9 cellular contexts compared by ENCODE assay signal in genomic region chrX:13151806-13152510, GRCh38.
A peak's percentile ranks its signal among the peaks of the same experiment; 100 is the strongest.
DNase-seq lines count a peak whose midpoint lies in the region; ATAC-seq, FAIRE-seq and TF ChIP-seq lines count a peak whose summit lies in the region.
"Had no signal": no experiment of that assay in that cellular context is flagged by ENCODE, and none has a peak within 500 bp of the region (broad histone marks: within the 10 kb centered on the region; RNA-seq: fewer than 3 reads in every experiment).

No MANE protein-coding gene starts in this region.

- H3K4me1 Mint-ChIP-seq in astrocyte (ENCODE audit: low read depth, unreplicated experiment) = no peaks in the 10 kb centered on the region

- no peaks in the 10 kb centered on the region for H3K36me3 Mint-ChIP-seq in astrocyte (ENCODE audit: low read depth, unreplicated experiment)

- H3K9me3 ChIP-seq in astrocyte (ENCODE audit: insufficient read depth, low read depth, low read length) = no peaks in the 10 kb centered on the region
- peaks cover 0 to 2% of the 10 kb centered on the region in 2 donors for H3K9me3 ChIP-seq in lung (ENCODE audit: control insufficient read depth in 2 of 2, insufficient read depth in 1 of 2, low read length in 1 of 2)

- peak overlapping the region; percentile 10 for H2AFZ ChIP-seq in astrocyte (ENCODE audit: low read depth, low read length)

- no peak overlapping the region for H3K4me3 Mint-ChIP-seq in astrocyte (ENCODE audit: unreplicated experiment)

- H3K27ac Mint-ChIP-seq in astrocyte (ENCODE audit: unreplicated experiment) = peak overlapping the region; percentile 87

- peak overlapping the region; percentile 61 for H3K9ac ChIP-seq in astrocyte (ENCODE audit: low read length)

- 56 to 66% methylated on average over 8 of the region's 8 CpGs for WGBS in lung, 2 donors

- no peak for TF ChIP-seq CTCF in astrocyte (IDR thresholded peaks at IDR 0.05; ENCODE audit: insufficient read depth, low read depth, low read length)
- TF ChIP-seq CTCF in lung (IDR thresholded peaks at IDR 0.05; ENCODE audit: control extremely low read depth, extremely low read depth) = no peak

- H3K4me1 ChIP-seq in astrocyte (ENCODE audit: insufficient read depth, low read length) = peaks cover 3% of the 10 kb centered on the region
- H3K4me1 ChIP-seq in lung (ENCODE audit: control insufficient read depth in 2 of 2, insufficient read depth in 2 of 2, low read length in 2 of 2) = no peaks in the 10 kb centered on the region

- no peaks in the 10 kb centered on the region for H3K27me3 Mint-ChIP-seq in astrocyte (ENCODE audit: low read depth, unreplicated experiment)

- H3K4me2 ChIP-seq in astrocyte (ENCODE audit: low read length) = peak overlapping the region; percentile 15

- ATAC-seq in lung (ENCODE audit: insufficient read depth, low FRiP score) = peak; percentile 66
- no peak for ATAC-seq in GM18498 (IDR thresholded peaks at IDR 0.05; ENCODE audit: unreplicated experiment)
- no peak for ATAC-seq in HG03342 (IDR thresholded peaks at IDR 0.05; ENCODE audit: unreplicated experiment)
- no peak for ATAC-seq in GM18511 (IDR thresholded peaks at IDR 0.05; ENCODE audit: unreplicated experiment)

- no peaks in the 10 kb centered on the region for H3K79me2 ChIP-seq in astrocyte (ENCODE audit: insufficient read depth, low read length)

- H3K27ac ChIP-seq in astrocyte (ENCODE audit: low read depth, low read length) = peak overlapping the region; percentile 37
- H3K27ac ChIP-seq in lung (ENCODE audit: low read depth in 1 of 2, low read length in 1 of 2) = peak overlapping the region in 1 of 2 donors; percentile 32

- peak; percentile 76 for FAIRE-seq in astrocyte (lab: Jason Lieb, UNC)
- FAIRE-seq: TTC549 had no signal

- H3K9me3 Mint-ChIP-seq in astrocyte (ENCODE audit: unreplicated experiment) = peaks cover under 1% of the 10 kb centered on the region

- DNase-seq in stimulated activated CD4-positive, alpha-beta T cell treated with anti-CD3 and anti-CD28 coated beads, Interleukin-4, amount 100 ng/mL, for 24 hours = peak; percentile 14
- DNase-seq in stimulated activated CD4-positive, alpha-beta T cell treated with anti-CD3 and anti-CD28 coated beads, Interleukin-2, amount 100 ng/mL, for 48 hours = no peak
- DNase-seq in astrocyte (ENCODE audit: low read depth) (peak; percentile 73), lung (ENCODE audit: low spot score) (no peak), NCI-H1417 treated with DMSO at 0.1 percent for 48 hours (lab: John Stamatoyannopoulos, UW) (no peak)

- H3K36me3 ChIP-seq in astrocyte (ENCODE audit: insufficient read depth, low read length) (no peaks in the 10 kb centered on the region), lung (ENCODE audit: control insufficient read depth in 2 of 2, insufficient read depth in 2 of 2, low read length in 2 of 2) (no peaks in the 10 kb centered on the region)

- H3K4me3 ChIP-seq in astrocyte (ENCODE audit: insufficient read depth, low read depth, low read length) (no peak overlapping the region), lung (no peak overlapping the region)

- H4K20me1 ChIP-seq in astrocyte (ENCODE audit: insufficient read depth, low read length) = no peaks in the 10 kb centered on the region

- H3K27me3 ChIP-seq in astrocyte (ENCODE audit: insufficient read depth, low read length) = no peaks in the 10 kb centered on the region
- no peaks in the 10 kb centered on the region for H3K27me3 ChIP-seq in lung (ENCODE audit: control insufficient read depth, insufficient read depth)

Comparison
In these comparisons a context has a peak if more than half of its experiments do, and no peak if none do; other contexts are left out.
1. DNase-seq: peak in stimulated activated CD4-positive, alpha-beta T cell treated with anti-CD3 and anti-CD28 coated beads, Interleukin-4, amount 100 ng/mL, for 24 hours (single experiment) and astrocyte (single experiment); none in stimulated activated CD4-positive, alpha-beta T cell treated with anti-CD3 and anti-CD28 coated beads, Interleukin-2, amount 100 ng/mL, for 48 hours (0 of 2), lung (single experiment) and NCI-H1417 treated with DMSO at 0.1 percent for 48 hours (single experiment).